ENCODE assay signal across 22 cellular contexts in the genomic region with DNA sequence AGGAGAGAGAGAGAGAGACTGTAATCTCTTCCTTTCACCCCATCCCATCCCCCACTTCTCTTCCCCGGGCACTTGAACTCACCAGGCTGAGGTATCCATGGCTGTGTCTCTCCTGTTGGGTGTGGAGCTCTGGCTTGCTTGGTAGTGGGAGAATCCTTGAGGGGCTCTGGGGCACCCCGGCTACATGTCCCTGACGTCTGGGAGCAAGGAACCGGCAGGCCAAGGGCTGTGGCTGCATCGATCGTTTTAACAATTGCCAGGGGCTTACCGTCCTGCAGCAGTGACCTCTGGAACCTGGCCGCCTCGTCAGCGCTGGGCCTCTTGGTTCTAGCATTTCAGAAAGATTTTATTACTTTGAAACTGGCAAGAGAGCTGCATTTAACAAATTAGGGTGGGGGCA. TPM values are rescaled to one million over a fixed set of nuclear protein-coding genes. Genes with fewer than 3 reads are reported as not detected.
"Had no signal": no experiment of that assay in that cellular context is flagged by ENCODE, and none has a peak within 500 bp of the region (broad histone marks: within the 10 kb centered on the region; RNA-seq: fewer than 3 reads in every experiment).

No MANE protein-coding gene starts in this region.

- H3K9me3 ChIP-seq: gastroesophageal sphincter, mucosa of descending colon, neutrophil, pancreas, thyroid gland had no signal

- H3K4me3 ChIP-seq: gastroesophageal sphincter, mucosa of descending colon, pancreas, thyroid gland had no signal

- H3K36me3 Mint-ChIP-seq: activated naive CD8-positive, alpha-beta T cell treated with anti-CD3 and anti-CD28 coated beads, Interleukin-2, amount 10 ng/mL, durations not matched to agents 7 days and 5 days; memory B cell had no signal

- H3K4me3 Mint-ChIP-seq: activated CD4-positive, alpha-beta memory T cell treated with anti-CD3 and anti-CD28 coated beads, Interleukin-2, amount 10 ng/mL, durations not matched to agents 7 days and 5 days; activated CD4-positive, alpha-beta T cell treated with anti-CD3 and anti-CD28 coated beads, Interleukin-2, amount 10 ng/mL, durations not matched to agents 24 days and 14 days; activated naive CD4-positive, alpha-beta T cell treated with anti-CD3 and anti-CD28 coated beads for 36 hours; activated naive CD8-positive, alpha-beta T cell treated with anti-CD3 and anti-CD28 coated beads, Interleukin-2, amount 10 ng/mL, durations not matched to agents 7 days and 5 days; memory B cell; stimulated activated naive CD8-positive, alpha-beta T cell treated with anti-CD3 and anti-CD28 coated beads, Interleukin-15, Interleukin-2, amounts not matched to agents 100 ng/mL and 50 ng/mL, for 24 hours had no signal

- ATAC-seq: activated CD4-positive, CD25-positive, alpha-beta regulatory T cell treated with anti-CD3 and anti-CD28 coated beads, Interleukin-2, amount 50 U/mL, for 24 hours; activated T-cell treated with anti-CD3 and anti-CD28 coated beads, Interleukin-2, amount 50 U/mL, for 72 hours; gastroesophageal sphincter; mucosa of descending colon; pancreas; right cardiac atrium had no signal

- H3K36me3 ChIP-seq: gastroesophageal sphincter, neutrophil, pancreas, thyroid gland had no signal

- H3K27ac ChIP-seq: epithelial cell of prostate, neutrophil had no signal

- H3K27ac Mint-ChIP-seq: activated CD4-positive, alpha-beta memory T cell treated with anti-CD3 and anti-CD28 coated beads, Interleukin-2, amount 10 ng/mL, durations not matched to agents 7 days and 5 days; activated CD4-positive, alpha-beta T cell treated with anti-CD3 and anti-CD28 coated beads, Interleukin-2, amount 10 ng/mL, durations not matched to agents 24 days and 14 days; activated naive CD4-positive, alpha-beta T cell treated with anti-CD3 and anti-CD28 coated beads for 36 hours; activated naive CD8-positive, alpha-beta T cell treated with anti-CD3 and anti-CD28 coated beads, Interleukin-2, amount 10 ng/mL, durations not matched to agents 7 days and 5 days; activated T-cell treated with anti-CD3 and anti-CD28 coated beads, Interleukin-2, amount 50 U/mL, for 72 hours; memory B cell; stimulated activated naive CD8-positive, alpha-beta T cell treated with anti-CD3 and anti-CD28 coated beads, Interleukin-15, Interleukin-2, amounts not matched to agents 100 ng/mL and 50 ng/mL, for 24 hours had no signal

- H3K4me1 ChIP-seq: pancreas had no signal

- H3K27me3 ChIP-seq: pancreas, thyroid gland had no signal

- H3K9me3 Mint-ChIP-seq: activated CD4-positive, alpha-beta memory T cell treated with anti-CD3 and anti-CD28 coated beads, Interleukin-2, amount 10 ng/mL, durations not matched to agents 7 days and 5 days; activated CD4-positive, alpha-beta T cell treated with anti-CD3 and anti-CD28 coated beads, Interleukin-2, amount 10 ng/mL, durations not matched to agents 24 days and 14 days; activated naive CD4-positive, alpha-beta T cell treated with anti-CD3 and anti-CD28 coated beads for 36 hours; activated naive CD8-positive, alpha-beta T cell treated with anti-CD3 and anti-CD28 coated beads, Interleukin-2, amount 10 ng/mL, durations not matched to agents 7 days and 5 days; activated T-cell treated with anti-CD3 and anti-CD28 coated beads, Interleukin-2, amount 50 U/mL, for 72 hours; memory B cell; stimulated activated naive CD8-positive, alpha-beta T cell treated with anti-CD3 and anti-CD28 coated beads, Interleukin-15, Interleukin-2, amounts not matched to agents 100 ng/mL and 50 ng/mL, for 24 hours had no signal

- DNase-seq: activated CD4-positive, alpha-beta memory T cell treated with anti-CD3 and anti-CD28 coated beads, Interleukin-2, amount 10 ng/mL, durations not matched to agents 7 days and 5 days; activated CD4-positive, alpha-beta T cell treated with anti-CD3 and anti-CD28 coated beads, Interleukin-2, amount 10 ng/mL, durations not matched to agents 24 days and 14 days; activated effector memory CD4-positive, alpha-beta T cell treated with Interleukin-2 at 50 U/mL for 16 hours; activated naive CD4-positive, alpha-beta T cell treated with anti-CD3 and anti-CD28 coated beads for 36 hours; activated naive CD8-positive, alpha-beta T cell treated with anti-CD3 and anti-CD28 coated beads, Interleukin-2, amount 10 ng/mL, durations not matched to agents 7 days and 5 days; activated T-cell treated with anti-CD3 and anti-CD28 coated beads, Interleukin-2, amount 50 U/mL, for 72 hours; amygdala; cerebellar nuclear complex; head of caudate nucleus; mucosa of descending colon; right cardiac atrium; stimulated activated CD4-positive, alpha-beta T cell treated with anti-CD3 and anti-CD28 coated beads, Interleukin-1b, Interleukin-23, amount 100 ng/mL, for 48 hours; substantia nigra; thyroid gland had no signal

RNA-seq across cellular contexts. Expression of gene FGF18, which starts 30.0 kb away (rescaled TPM):
- total RNA-seq: activated CD4-positive, alpha-beta memory T cell treated with anti-CD3 and anti-CD28 coated beads, Interleukin-2, amount 10 ng/mL, durations not matched to agents 7 days and 5 days; bronchial epithelial cell had no signal
